In the genomic region with DNA sequence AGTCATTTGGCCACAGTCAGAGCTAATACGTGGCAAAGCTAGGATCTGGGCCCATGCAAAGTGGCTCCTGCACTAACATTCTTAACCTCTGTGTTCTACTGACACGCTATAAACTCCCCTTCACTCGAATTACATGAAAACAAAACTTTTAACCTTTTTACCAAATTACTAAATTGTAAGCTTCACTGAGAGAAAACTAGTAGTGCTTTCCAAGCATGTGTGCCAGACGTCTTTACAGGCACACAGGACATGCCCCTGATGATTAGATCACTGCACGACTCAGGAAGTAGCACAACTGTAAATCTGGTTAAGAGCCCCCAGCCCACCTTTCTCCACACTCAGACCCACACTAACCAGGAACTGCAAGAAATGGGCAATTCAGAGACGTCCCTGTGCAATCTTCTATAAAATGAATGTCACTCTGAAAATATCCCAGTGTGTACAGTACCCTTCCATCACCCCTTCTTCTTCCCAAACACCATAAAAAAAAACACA, we compare ENCODE assay signal across 20 cellular contexts. TPM values are rescaled to one million over a fixed set of nuclear protein-coding genes. Genes with fewer than 3 reads are reported as not detected.
DNase-seq lines count a peak whose midpoint lies in the region; ATAC-seq and TF ChIP-seq lines count a peak whose summit lies in the region.
"Had no signal": no experiment of that assay in that cellular context is flagged by ENCODE, and none has a peak within 500 bp of the region (broad histone marks: within the 10 kb centered on the region; RNA-seq: fewer than 3 reads in every experiment).

No MANE protein-coding gene starts in this region.

- ATAC-seq in left ventricle myocardium superior, result peak; percentile 40
- no peak for ATAC-seq in Right ventricle myocardium inferior
- no peak for ATAC-seq in memory B cell (ENCODE audit: low read depth)
- ATAC-seq in GM19452 (IDR thresholded peaks at IDR 0.05; ENCODE audit: unreplicated experiment), result no peak
- ATAC-seq: lower lobe of right lung; naive thymus-derived CD4-positive, alpha-beta T cell had no signal

- H3K4me1 Mint-ChIP-seq in brain (peaks cover 80% of the 10 kb centered on the region), memory B cell (peaks cover 18% of the 10 kb centered on the region)

- H3K36me3 ChIP-seq in subcutaneous abdominal adipose tissue (ENCODE audit: control insufficient read depth in 5 of 5, insufficient read depth in 5 of 5, low read length in 5 of 5) (no peaks in the 10 kb centered on the region), SJCRH30 (no peaks in the 10 kb centered on the region)
- H3K36me3 ChIP-seq: breast epithelium, lower lobe of right lung, transverse colon had no signal

- H3K9me3 ChIP-seq in subcutaneous abdominal adipose tissue (ENCODE audit: control insufficient read depth in 5 of 5, low read length in 5 of 5) (no peaks in the 10 kb centered on the region), SJCRH30 (replicated peaks) (no peaks in the 10 kb centered on the region)
- H3K9me3 ChIP-seq: BLaER1 treated with 17β-estradiol and CSF1 and Interleukin-3, amounts not matched to agents 10 nM and 100 nM; breast epithelium; lower lobe of right lung; transverse colon had no signal

- DNase-seq in left ventricle myocardium superior (no peak), Right ventricle myocardium inferior (ENCODE audit: missing footprints) (no peak), memory B cell (ENCODE audit: low spot score in 2 of 2) (no peak), SJCRH30 (no peak), UCSD-AML1 (lab: John Stamatoyannopoulos, UW; ENCODE audit: unreplicated experiment) (no peak)
- DNase-seq: activated B cell treated with CpG ODN at 0.5 μM for 24 hours; activated T-cell treated with anti-CD3 and anti-CD28 coated beads, Interleukin-2, amount 50 U/mL, for 48 hours; erythroblast; lower lobe of right lung; MM.1S; naive thymus-derived CD4-positive, alpha-beta T cell; NCI-H1930; NCI-H510A; stimulated activated CD4-positive, alpha-beta T cell treated with anti-CD3 and anti-CD28 coated beads, Interleukin-12 subunit alpha, Interleukin-12 subunit beta, amount 100 ng/mL, for 4 hours; transverse colon had no signal

- no peaks in the 10 kb centered on the region for H3K9me3 Mint-ChIP-seq in brain
- no peaks in the 10 kb centered on the region for H3K9me3 Mint-ChIP-seq in memory B cell
- H3K9me3 Mint-ChIP-seq: activated B cell treated with CpG ODN at 0.5 μM for 24 hours; naive thymus-derived CD4-positive, alpha-beta T cell had no signal

- H3K27ac Mint-ChIP-seq in brain (peak overlapping the region in 4 of 5 experiments; percentile 60 to 92 (median 86)), memory B cell (peak overlapping the region; percentile 58)
- H3K27ac Mint-ChIP-seq: activated B cell treated with CpG ODN at 0.5 μM for 24 hours had no signal

- H3K4me3 Mint-ChIP-seq in brain, result peak overlapping the region in 4 of 5 experiments; percentile 3 to 83 (median 32)
- H3K4me3 Mint-ChIP-seq in memory B cell, result no peak overlapping the region
- H3K4me3 Mint-ChIP-seq: activated B cell treated with CpG ODN at 0.5 μM for 24 hours had no signal

- no peak overlapping the region for H3K9ac ChIP-seq in subcutaneous abdominal adipose tissue (ENCODE audit: low read length in 5 of 5)
- H3K9ac ChIP-seq: BLaER1 treated with 17β-estradiol and CSF1 and Interleukin-3, amounts not matched to agents 10 nM and 100 nM had no signal

- H3K27me3 ChIP-seq in subcutaneous abdominal adipose tissue (ENCODE audit: control insufficient read depth in 5 of 5, insufficient read depth in 4 of 5, low read length in 5 of 5) (no peaks in the 10 kb centered on the region), SJCRH30 (no peaks in the 10 kb centered on the region)
- H3K27me3 ChIP-seq: BLaER1 treated with 17β-estradiol and CSF1 and Interleukin-3, amounts not matched to agents 10 nM and 100 nM; breast epithelium; transverse colon had no signal

- intact Hi-C loops in left ventricle myocardium superior (cut with micrococcal nuclease), result no loop called here
- intact Hi-C loops in Right ventricle myocardium inferior (cut with DNase I), result no loop called here

- H3K4me1 ChIP-seq in subcutaneous abdominal adipose tissue (ENCODE audit: control insufficient read depth in 5 of 5, insufficient read depth in 5 of 5, low read length in 5 of 5) (peaks cover 0 to 35% (median 22%) of the 10 kb centered on the region in 5 donors), SJCRH30 (no peaks in the 10 kb centered on the region)

- H3K27me3 Mint-ChIP-seq in brain (no peaks in the 10 kb centered on the region), memory B cell (no peaks in the 10 kb centered on the region)
- H3K27me3 Mint-ChIP-seq: activated B cell treated with CpG ODN at 0.5 μM for 24 hours; naive thymus-derived CD4-positive, alpha-beta T cell had no signal

- no peak for TF ChIP-seq CTCF in brain (conservative IDR thresholded peaks at IDR 0.05)

- no peak overlapping the region for H3K4me3 ChIP-seq in subcutaneous abdominal adipose tissue (ENCODE audit: low read depth in 1 of 5, low read length in 5 of 5)
- no peak overlapping the region for H3K4me3 ChIP-seq in SJCRH30
- H3K4me3 ChIP-seq: BLaER1 treated with 17β-estradiol and CSF1 and Interleukin-3, amounts not matched to agents 10 nM and 100 nM; breast epithelium; lower lobe of right lung; transverse colon had no signal

- H3K36me3 Mint-ChIP-seq in brain (no peaks in the 10 kb centered on the region), memory B cell (no peaks in the 10 kb centered on the region)

- H3K27ac ChIP-seq in subcutaneous abdominal adipose tissue (ENCODE audit: low read depth, low read length) (peak overlapping the region; percentile 43), SJCRH30 (no peak overlapping the region)
- H3K27ac ChIP-seq: BLaER1 treated with 17β-estradiol and CSF1 and Interleukin-3, amounts not matched to agents 10 nM and 100 nM; breast epithelium; lower lobe of right lung; transverse colon had no signal

RNA-seq across cellular contexts. Expression of a gene that starts 16.1 kb away (rescaled TPM):
- total RNA-seq in left ventricle myocardium superior (36.2 TPM), Right ventricle myocardium inferior (35.4 TPM)
- 23.7 TPM for polyA plus RNA-seq in brain (ENCODE audit: insufficient read depth, low read depth, low replicate concordance)
- 12.8 and 17.3 TPM in 2 replicates for total RNA-seq in SJCRH30 (2014; rRNA removed; shearing (Covaris generic))
